Comparison of ENCODE assay signal across 9 cellular contexts in genomic region chr2:74188018-74188601, GRCh38. TPM values are rescaled to one million over a fixed set of nuclear protein-coding genes. Genes with fewer than 3 reads are reported as not detected.
DNase-seq lines count a peak whose midpoint lies in the region; ATAC-seq and TF ChIP-seq lines count a peak whose summit lies in the region.
"Had no signal": no experiment of that assay in that cellular context is flagged by ENCODE, and none has a peak within 500 bp of the region (broad histone marks: within the 10 kb centered on the region; RNA-seq: fewer than 3 reads in every experiment).

No MANE protein-coding gene starts in this region.

- no peak for TF ChIP-seq CTCF in HFF-Myc (IDR thresholded peaks at IDR 0.05; ENCODE audit: low read depth, low read length, missing control alignments)
- no peak for TF ChIP-seq CTCF in heart left ventricle (IDR thresholded peaks at IDR 0.05)

- H3K27me3 ChIP-seq in SJCRH30 (peaks cover 6% of the 10 kb centered on the region; the same call in 1 of the 2 replicates), heart left ventricle (no peaks in the 10 kb centered on the region)

- TF ChIP-seq POLR2A in heart left ventricle (IDR thresholded peaks at IDR 0.05) = no peak

- no peak overlapping the region for H3K4me3 Mint-ChIP-seq in activated T-cell treated with anti-CD3 and anti-CD28 coated beads, Interleukin-2, amount 50 U/mL, for 24 hours

- no peaks in the 10 kb centered on the region for H3K36me3 Mint-ChIP-seq in activated T-cell treated with anti-CD3 and anti-CD28 coated beads, Interleukin-2, amount 50 U/mL, for 24 hours (ENCODE audit: low read depth)

- H3K9me3 ChIP-seq in SJCRH30 (replicated peaks) = no peaks in the 10 kb centered on the region
- no peaks in the 10 kb centered on the region for H3K9me3 ChIP-seq in heart left ventricle

- no peaks in the 10 kb centered on the region for H3K27me3 Mint-ChIP-seq in activated T-cell treated with anti-CD3 and anti-CD28 coated beads, Interleukin-2, amount 50 U/mL, for 24 hours

- intact Hi-C loops in heart left ventricle (cut with DNase I) = no loop called here

- H3K4me3 ChIP-seq in HFF-Myc (replicated peaks; ENCODE audit: low read depth, low read length) (no peak overlapping the region), SJCRH30 (no peak overlapping the region), heart left ventricle (no peak overlapping the region)

- DNase-seq in 8988T (peak; percentile 22), HFF-Myc (ENCODE audit: extremely low read depth, low read depth) (peak; percentile 70), SJCRH30 (peak; percentile 43 to 50), heart left ventricle (peak in 1 of 5 donors; percentile 36), UCSD-AML1 (lab: John Stamatoyannopoulos, UW; ENCODE audit: unreplicated experiment) (no peak)
- DNase-seq in activated T-cell treated with anti-CD3 and anti-CD28 coated beads, Interleukin-2, amount 50 U/mL, for 24 hours = no peak
- DNase-seq: substantia nigra had no signal

- peaks cover 13% of the 10 kb centered on the region for H3K4me1 Mint-ChIP-seq in activated T-cell treated with anti-CD3 and anti-CD28 coated beads, Interleukin-2, amount 50 U/mL, for 24 hours (ENCODE audit: low read depth)

- H3K4me1 ChIP-seq in SJCRH30 (peaks cover 6% of the 10 kb centered on the region; the same call in 1 of the 2 replicates), heart left ventricle (peaks cover 0 to 11% (median 0%) of the 10 kb centered on the region in 12 donors)

- H3K36me3 ChIP-seq in SJCRH30 = no peaks in the 10 kb centered on the region
- H3K36me3 ChIP-seq in heart left ventricle = no peaks in the 10 kb centered on the region

- peak; percentile 34 to 87 (median 58) for ATAC-seq in heart left ventricle
- ATAC-seq in GM18870 (IDR thresholded peaks at IDR 0.05; ENCODE audit: unreplicated experiment) = no peak
- ATAC-seq in HG02870 (IDR thresholded peaks at IDR 0.05; ENCODE audit: unreplicated experiment) = no peak

- H3K27ac Mint-ChIP-seq in activated T-cell treated with anti-CD3 and anti-CD28 coated beads, Interleukin-2, amount 50 U/mL, for 24 hours = no peak overlapping the region

- 50 to 81% (median 66%) methylated on average over 5 to 6 of the region's 6 CpGs for WGBS in heart left ventricle, 4 donors

- H3K27ac ChIP-seq in SJCRH30 (no peak overlapping the region), heart left ventricle (no peak overlapping the region)

- no peaks in the 10 kb centered on the region for H3K9me3 Mint-ChIP-seq in activated T-cell treated with anti-CD3 and anti-CD28 coated beads, Interleukin-2, amount 50 U/mL, for 24 hours

RNA-seq across cellular contexts. Expression of gene MOB1A, which starts 9.4 kb away (rescaled TPM):
- total RNA-seq in SJCRH30 (2014; rRNA removed; shearing (Covaris generic)) = 175 and 185 TPM in 2 replicates
- 100 to 1,000 TPM in 1 of 9 donors, 10 to 100 TPM in 8; 42.2 to 104 (median 55.4) TPM for total RNA-seq in heart left ventricle
- 10 to 100 TPM; 15.0 to 33.8 TPM for polyA plus RNA-seq in heart left ventricle

RNA-seq across cellular contexts. Expression of gene MTHFD2, which starts 10.3 kb away (rescaled TPM):
- 210 and 236 TPM in 2 replicates for total RNA-seq in SJCRH30 (2014; rRNA removed; shearing (Covaris generic))
- total RNA-seq in heart left ventricle = 10 to 100 TPM; 13.0 to 40.5 (median 17.5) TPM
- 10 to 100 TPM; 12.9 to 27.6 TPM for polyA plus RNA-seq in heart left ventricle

RNA-seq across cellular contexts. Expression of gene BOLA3, which starts 40.4 kb away (rescaled TPM):
- total RNA-seq in SJCRH30 (2014; rRNA removed; shearing (Covaris generic)) = 54.6 and 60.1 TPM in 2 replicates
- total RNA-seq in heart left ventricle = 100 to 1,000 TPM in 1 of 9 donors, 10 to 100 TPM in 8; 52.2 to 165 (median 65.3) TPM
- 100 to 1,000 TPM in 1 of 2 donors, 10 to 100 TPM in 1; 56.0 to 242 TPM for polyA plus RNA-seq in heart left ventricle

Comparison
In these comparisons a context has a peak if more than half of its experiments do, and no peak if none do; other contexts are left out.
1. DNase-seq: peak in 8988T (single experiment), HFF-Myc (single experiment) and SJCRH30 (2 of 2); none in activated T-cell treated with anti-CD3 and anti-CD28 coated beads, Interleukin-2, amount 50 U/mL, for 24 hours (single experiment) and UCSD-AML1 (single experiment).
2. ATAC-seq: peak in heart left ventricle (4 of 4); none in GM18870 (single experiment) and HG02870 (single experiment).